ENCODE assay signal across 2 cellular contexts in genomic region chr13:71851541-71851940, GRCh38.
A peak's percentile ranks its signal among the peaks of the same experiment; 100 is the strongest.
TF ChIP-seq lines count a peak whose summit lies in the region.

No MANE protein-coding gene starts in this region.

TF ChIP-seq in SK-N-SH, 30 proteins besides CTCF, POLR2A, EP300 and RAD21 (continued from another document):
- TF ChIP-seq CHD2 (IDR thresholded peaks at IDR 0.05; ENCODE audit: low read length, partially characterized antibody), result no peak
- peak; percentile 90 for TF ChIP-seq RFX5 (IDR thresholded peaks at IDR 0.05; ENCODE audit: low read length)
- TF ChIP-seq JUND (IDR thresholded peaks at IDR 0.05), result no peak
- no peak for TF ChIP-seq RXRA (IDR thresholded peaks at IDR 0.05; ENCODE audit: borderline replicate concordance, low read depth)
- no peak for TF ChIP-seq FOXJ3 (CRISPR knock-in tag; IDR thresholded peaks at IDR 0.05)
- no peak for TF ChIP-seq USF2 (IDR thresholded peaks at IDR 0.05; ENCODE audit: borderline replicate concordance, low read depth, low read length)

TF ChIP-seq in SK-N-SH treated with all-trans-retinoic acid at 6 μM for 48 hours, 23 proteins besides CTCF, POLR2A, EP300 and RAD21 (continued from another document):
- TF ChIP-seq ESRRG (CRISPR knock-in tag; IDR thresholded peaks at IDR 0.05), result no peak
- TF ChIP-seq ZNF8 (CRISPR knock-in tag; IDR thresholded peaks at IDR 0.05), result no peak
- TF ChIP-seq OSR1 (CRISPR knock-in tag; IDR thresholded peaks at IDR 0.05), result no peak
